In genomic region chr1:209190591-209191241, GRCh38 we compare ENCODE assay signal across 8 cellular contexts.
A peak's percentile ranks its signal among the peaks of the same experiment; 100 is the strongest.
DNase-seq lines count a peak whose midpoint lies in the region; ATAC-seq and TF ChIP-seq lines count a peak whose summit lies in the region.

No MANE protein-coding gene starts in this region.

- H3K4me1 ChIP-seq in PC-3 (ENCODE audit: insufficient read depth, low read length) (peaks cover 4% of the 10 kb centered on the region; the same call in 1 of the 2 replicates), endodermal cell (ENCODE audit: control insufficient read depth, insufficient read depth, low read length) (no peaks in the 10 kb centered on the region), neural progenitor cell (peaks cover 5% of the 10 kb centered on the region)

- no peak overlapping the region for H3K27ac Mint-ChIP-seq in activated CD4-positive, alpha-beta T cell treated with anti-CD3 and anti-CD28 coated beads for 36 hours
- H3K27ac Mint-ChIP-seq in endodermal cell (peak overlapping the region; percentile 57), neural progenitor cell (no peak overlapping the region)

- peaks cover 11% of the 10 kb centered on the region for H3K9me3 Mint-ChIP-seq in activated CD4-positive, alpha-beta T cell treated with anti-CD3 and anti-CD28 coated beads for 36 hours (ENCODE audit: low read depth)
- H3K9me3 Mint-ChIP-seq in endodermal cell: peaks cover 21% of the 10 kb centered on the region
- peaks cover 16% of the 10 kb centered on the region for H3K9me3 Mint-ChIP-seq in neural progenitor cell

- H3K4me2 ChIP-seq in PC-3 (ENCODE audit: low read length): no peak overlapping the region
- no peak overlapping the region for H3K4me2 ChIP-seq in neural progenitor cell

- no peaks in the 10 kb centered on the region for H3K4me1 Mint-ChIP-seq in activated CD4-positive, alpha-beta T cell treated with anti-CD3 and anti-CD28 coated beads for 36 hours
- H3K4me1 Mint-ChIP-seq in endodermal cell (peaks cover 18% of the 10 kb centered on the region), neural progenitor cell (no peaks in the 10 kb centered on the region)

- H3K9me3 ChIP-seq in PC-3 (ENCODE audit: low read length) (peaks cover 8% of the 10 kb centered on the region), endodermal cell (ENCODE audit: control insufficient read depth, low read length) (peaks cover 23% of the 10 kb centered on the region), neural progenitor cell (ENCODE audit: low read depth) (no peaks in the 10 kb centered on the region)

- BruUV-seq in PC-3 (replicated peaks; lab: Mats Ljungman, UMichigan): no TSS peak

- TF ChIP-seq CTCF in PC-3 (conservative IDR thresholded peaks at IDR 0.05; ENCODE audit: low read depth, low read length) (peak; percentile 97), endodermal cell (conservative IDR thresholded peaks at IDR 0.05) (peak; percentile 97), neural progenitor cell (IDR thresholded peaks at IDR 0.05) (peak; percentile 97)

- H3K9ac ChIP-seq in PC-3 (ENCODE audit: low read length) (no peak overlapping the region), endodermal cell (ENCODE audit: extremely low read depth, low read length, poor library complexity, severe bottlenecking) (no peak overlapping the region), neural progenitor cell (no peak overlapping the region)

- H3K79me2 ChIP-seq in PC-3 (ENCODE audit: low read length) (no peaks in the 10 kb centered on the region), neural progenitor cell (ENCODE audit: low read depth) (no peaks in the 10 kb centered on the region)

- H3K36me3 ChIP-seq in PC-3 (ENCODE audit: low read depth, low read length) (peaks cover 3% of the 10 kb centered on the region; the same call in 1 of the 2 replicates), endodermal cell (ENCODE audit: control insufficient read depth, insufficient read depth, low read length) (no peaks in the 10 kb centered on the region), neural progenitor cell (no peaks in the 10 kb centered on the region)

- no peaks in the 10 kb centered on the region for H4K20me1 ChIP-seq in PC-3 (ENCODE audit: low read length)
- no peaks in the 10 kb centered on the region for H4K20me1 ChIP-seq in neural progenitor cell (ENCODE audit: low read depth)

- no peaks in the 10 kb centered on the region for H3F3A ChIP-seq in PC-3 (ENCODE audit: low read length, unreplicated experiment)
- no peaks in the 10 kb centered on the region for H3F3A ChIP-seq in neural progenitor cell (ENCODE audit: low read depth)

- H2AFZ ChIP-seq in PC-3 (ENCODE audit: low read length) (peak overlapping the region; percentile 19; the same call in 1 of the 2 replicates), neural progenitor cell (replicated peaks) (no peak overlapping the region)

- no peaks in the 10 kb centered on the region for H3K36me3 Mint-ChIP-seq in activated CD4-positive, alpha-beta T cell treated with anti-CD3 and anti-CD28 coated beads for 36 hours (ENCODE audit: low read depth)
- H3K36me3 Mint-ChIP-seq in endodermal cell (ENCODE audit: low read depth) (peaks cover 10% of the 10 kb centered on the region), neural progenitor cell (no peaks in the 10 kb centered on the region)

- H3K27ac ChIP-seq in PC-3 (ENCODE audit: low read length): no peak overlapping the region
- H3K27ac ChIP-seq in endodermal cell (ENCODE audit: low read depth, low read length): no peak overlapping the region
- H3K27ac ChIP-seq in neural progenitor cell: no peak overlapping the region

- H3K4me3 ChIP-seq in PC-3 (ENCODE audit: low read length): no peak overlapping the region
- no peak overlapping the region for H3K4me3 ChIP-seq in endodermal cell (ENCODE audit: low read length)
- no peak overlapping the region for H3K4me3 ChIP-seq in neural progenitor cell

- CTCF ChIA-PET in activated CD4-positive, alpha-beta T cell treated with anti-CD3 and anti-CD28 coated beads for 36 hours (lab: Charles Lee): no interaction called here
- CTCF ChIA-PET in PC-3 (lab: Charles Lee): no interaction called here

- peak; percentile 59 for DNase-seq in activated CD4-positive, alpha-beta T cell treated with anti-CD3 and anti-CD28 coated beads for 36 hours
- DNase-seq in activated CD4-positive, alpha-beta T cell treated with anti-CD3 and anti-CD28 coated beads, Interleukin-2, amount 50 U/mL, for 4 hours: no peak
- DNase-seq in HK-2 (ENCODE audit: unreplicated experiment) (peak; percentile 72), PC-3 (peak; percentile 86), endodermal cell (peak; percentile 93), neural progenitor cell (ENCODE audit: low spot score) (peak; percentile 90), HuH-7.5 (ENCODE audit: low spot score) (no peak)

- peaks cover 18% of the 10 kb centered on the region for H3K27me3 Mint-ChIP-seq in activated CD4-positive, alpha-beta T cell treated with anti-CD3 and anti-CD28 coated beads for 36 hours
- no peaks in the 10 kb centered on the region for H3K27me3 Mint-ChIP-seq in endodermal cell (ENCODE audit: insufficient read depth)
- H3K27me3 Mint-ChIP-seq in neural progenitor cell (ENCODE audit: insufficient read depth, low read depth): peaks cover 3% of the 10 kb centered on the region

- WGBS in endodermal cell (ENCODE audit: insufficient coverage in 1 of 2, insufficient read length in 1 of 2), 2 experiments: 15 to 50% methylated on average over 1 to 12 of the region's 12 CpGs

- H3K9me2 ChIP-seq in PC-3 (replicated peaks; ENCODE audit: low read length): no peaks in the 10 kb centered on the region

- intact Hi-C loops in activated CD4-positive, alpha-beta T cell treated with anti-CD3 and anti-CD28 coated beads for 36 hours (cut with DNase I, micrococcal nuclease): loop anchor here in 1 of 2 experiments (1.0 kb wide), 1 partner anchor 538 kb away; no protein-coding TSS in a partner anchor
- intact Hi-C loops in PC-3 (cut with micrococcal nuclease): loop anchor here (1.0 kb wide), 1 partner anchor 114 kb away; no protein-coding TSS in a partner anchor

- ATAC-seq in activated CD4-positive, alpha-beta T cell treated with anti-CD3 and anti-CD28 coated beads for 36 hours: peak; percentile 53
- peak; percentile 97 for ATAC-seq in GM21390 (IDR thresholded peaks at IDR 0.05; ENCODE audit: unreplicated experiment)
- ATAC-seq in PC-3: peak; percentile 90

- H3K27me3 ChIP-seq in PC-3 (ENCODE audit: low read length) (no peaks in the 10 kb centered on the region), endodermal cell (ENCODE audit: control insufficient read depth, insufficient read depth, low read length, poor library complexity, severe bottlenecking) (no peaks in the 10 kb centered on the region), neural progenitor cell (no peaks in the 10 kb centered on the region)

- POLR2A ChIA-PET in activated CD4-positive, alpha-beta T cell treated with anti-CD3 and anti-CD28 coated beads for 36 hours (lab: Charles Lee): no interaction called here
- POLR2A ChIA-PET in PC-3 (lab: Charles Lee; ENCODE audit: unreplicated experiment): no interaction called here

- H3K4me3 Mint-ChIP-seq in activated CD4-positive, alpha-beta T cell treated with anti-CD3 and anti-CD28 coated beads for 36 hours: no peak overlapping the region
- H3K4me3 Mint-ChIP-seq in endodermal cell (no peak overlapping the region), neural progenitor cell (no peak overlapping the region)

Comparison
In these comparisons a context has a peak if more than half of its experiments do, and no peak if none do; other contexts are left out.
1. DNase-seq: peak in activated CD4-positive, alpha-beta T cell treated with anti-CD3 and anti-CD28 coated beads for 36 hours (single experiment), HK-2 (single experiment), PC-3 (single experiment), endodermal cell (single experiment) and neural progenitor cell (single experiment); none in activated CD4-positive, alpha-beta T cell treated with anti-CD3 and anti-CD28 coated beads, Interleukin-2, amount 50 U/mL, for 4 hours (0 of 2) and HuH-7.5 (single experiment).
2. Peak in every context shown above with its lines, with median percentiles within 50 percentile points of each other: ATAC-seq and CTCF ChIP-seq.